1 cellular context compared by ENCODE assay signal in genomic region chr2:70655786-70656185, GRCh38.
TF ChIP-seq lines count a peak whose summit lies in the region.

No MANE protein-coding gene starts in this region.

TF ChIP-seq in GM23338, 12 proteins besides CTCF, POLR2A, EP300 and RAD21 (continued from another document):
- no peak for TF ChIP-seq ZNF462 (CRISPR knock-in tag; IDR thresholded peaks at IDR 0.05)
- TF ChIP-seq JUNB (IDR thresholded peaks at IDR 0.05; ENCODE audit: unreplicated experiment), result no peak
- no peak for TF ChIP-seq REST (IDR thresholded peaks at IDR 0.05; ENCODE audit: unreplicated experiment)
- no peak for TF ChIP-seq ZNF331 (CRISPR knock-in tag; IDR thresholded peaks at IDR 0.05; ENCODE audit: low read depth)
- no peak for TF ChIP-seq EZH2phosphoT487 (IDR thresholded peaks at IDR 0.05; ENCODE audit: unreplicated experiment)
- no peak for TF ChIP-seq CREB1 (CRISPR knock-in tag; IDR thresholded peaks at IDR 0.05; ENCODE audit: low read depth)
- no peak for TF ChIP-seq ZNF114 (CRISPR knock-in tag; IDR thresholded peaks at IDR 0.05)
- TF ChIP-seq EZH2 (IDR thresholded peaks at IDR 0.05; ENCODE audit: low read depth, unreplicated experiment), result no peak
- no peak for TF ChIP-seq NANOG (IDR thresholded peaks at IDR 0.05; ENCODE audit: borderline replicate concordance)
- no peak for TF ChIP-seq POLR2AphosphoS5 (IDR thresholded peaks at IDR 0.05; ENCODE audit: low read depth)
